25 cellular contexts compared by ENCODE assay signal in genomic region chr5:62281411-62281810, GRCh38.
"Had no signal": no experiment of that assay in that cellular context is flagged by ENCODE, and none has a peak within 500 bp of the region (broad histone marks: within the 10 kb centered on the region; RNA-seq: fewer than 3 reads in every experiment).

No MANE protein-coding gene starts in this region.

- H3K9me3 ChIP-seq: esophagus muscularis mucosa, gastroesophageal sphincter, lower lobe of right lung, ovary, right atrium auricular region, sigmoid colon had no signal

- H3K27me3 ChIP-seq: esophagus muscularis mucosa, gastroesophageal sphincter, neural progenitor cell, ovary, right atrium auricular region, sigmoid colon had no signal

- H3K36me3 Mint-ChIP-seq: immature natural killer cell, neural progenitor cell, type B pancreatic cell had no signal

- ATAC-seq: gastroesophageal sphincter; left cardiac atrium; lower lobe of right lung; natural killer cell treated with Interleukin-12 subunit alpha and Interleukin-12 subunit beta and Interleukin-15 and Interleukin-18, amount 100 ng/mL, for 72 hours had no signal

- H3K9ac ChIP-seq: neural progenitor cell had no signal

- FAIRE-seq: endothelial cell of umbilical vein, kidney, urothelium cell line had no signal

- H3K27ac ChIP-seq: coronary artery, esophagus muscularis mucosa, gastroesophageal sphincter, left ventricle myocardium inferior, lower lobe of right lung, neural progenitor cell, ovary, right atrium auricular region, sigmoid colon had no signal

- H3K4me1 Mint-ChIP-seq: neural progenitor cell had no signal

- H2AFZ ChIP-seq: neural progenitor cell had no signal

- H3K27me3 Mint-ChIP-seq: type B pancreatic cell had no signal

- H3K36me3 ChIP-seq: esophagus muscularis mucosa, gastroesophageal sphincter, left ventricle myocardium inferior, lower lobe of right lung, neural progenitor cell, ovary, right atrium auricular region, sigmoid colon had no signal

- DNase-seq: effector CD4-positive, alpha-beta T cell; endodermal cell; glutamatergic neuron; immature natural killer cell; kidney; left cardiac atrium; left ventricle myocardium inferior; lower lobe of right lung; mesenchymal stem cell; midbrain; nucleus accumbens; ovary; sigmoid colon; stimulated activated CD4-positive, alpha-beta T cell treated with anti-CD3 and anti-CD28 coated beads, Interleukin-2, amount 100 ng/mL, for 24 hours; stimulated activated naive CD4-positive, alpha-beta T cell had no signal

- H3K4me2 ChIP-seq: neural progenitor cell had no signal

- H3K27ac Mint-ChIP-seq: endodermal cell; immature natural killer cell; natural killer cell treated with Interleukin-12 subunit alpha and Interleukin-12 subunit beta and Interleukin-15 and Interleukin-18, amount 100 ng/mL, for 72 hours; neural progenitor cell; type B pancreatic cell had no signal

- H3K4me3 ChIP-seq: coronary artery, esophagus muscularis mucosa, gastroesophageal sphincter, left ventricle myocardium inferior, lower lobe of right lung, neural progenitor cell, ovary, right atrium auricular region, sigmoid colon, skin epidermis had no signal

- H3K4me1 ChIP-seq: esophagus muscularis mucosa, gastroesophageal sphincter, lower lobe of right lung, neural progenitor cell, right atrium auricular region, sigmoid colon had no signal

- H3K9me3 Mint-ChIP-seq: immature natural killer cell, neural progenitor cell, type B pancreatic cell had no signal

- H3K4me3 Mint-ChIP-seq: endodermal cell; immature natural killer cell; natural killer cell treated with Interleukin-12 subunit alpha and Interleukin-12 subunit beta and Interleukin-15 and Interleukin-18, amount 100 ng/mL, for 72 hours; neural progenitor cell; type B pancreatic cell had no signal
